In genomic region chr6:68108243-68108835, GRCh38 we compare ENCODE assay signal across 13 cellular contexts.
DNase-seq lines count a peak whose midpoint lies in the region; ATAC-seq and TF ChIP-seq lines count a peak whose summit lies in the region.
"Had no signal": no experiment of that assay in that cellular context is flagged by ENCODE, and none has a peak within 500 bp of the region (broad histone marks: within the 10 kb centered on the region; RNA-seq: fewer than 3 reads in every experiment).

No MANE protein-coding gene starts in this region.

- CTCF ChIA-PET in AG04449 (lab: Yijun Ruan, JAX), result interaction anchor here (0.8 kb wide), 1 partner anchor 9 kb away, joined by 3 read pairs; no protein-coding TSS in a partner anchor
- CTCF ChIA-PET in WTC11 (lab: Charles Lee), result no interaction called here

- DNase-seq in AG04449 (ENCODE audit: low read depth, low spot score) (peak; percentile 41), WTC11 (ENCODE audit: low spot score) (no peak), cerebellar cortex (ENCODE audit: low spot score) (no peak), NCI-H446 treated with DMSO at 0.1 percent for 48 hours (lab: John Stamatoyannopoulos, UW) (no peak), coronary artery (ENCODE audit: low spot score) (no peak)
- no peak for DNase-seq in stimulated activated CD4-positive, alpha-beta T cell treated with anti-CD3 and anti-CD28 coated beads, Interleukin-4, amount 100 ng/mL, for 24 hours
- DNase-seq: activated CD4-positive, alpha-beta T cell treated with anti-CD3 and anti-CD28 coated beads, Interleukin-2, amount 10 ng/mL, durations not matched to agents 24 days and 14 days; naive thymus-derived CD8-positive, alpha-beta T cell; stimulated activated CD4-positive, alpha-beta T cell treated with anti-CD3 and anti-CD28 coated beads, Interleukin-4, amount 100 ng/mL, for 1 hour had no signal

- ATAC-seq in GM21515 (IDR thresholded peaks at IDR 0.05; ENCODE audit: unreplicated experiment) (peak; percentile 81), HG03280 (IDR thresholded peaks at IDR 0.05; ENCODE audit: unreplicated experiment) (peak; percentile 81), WTC11 (no peak)
- ATAC-seq: naive thymus-derived CD8-positive, alpha-beta T cell had no signal

- no peak overlapping the region for H3K27ac ChIP-seq in coronary artery
- H3K27ac ChIP-seq: vagina had no signal

- H3K27ac Mint-ChIP-seq in WTC11, result peak overlapping the region; percentile 73; the same call in 1 of the 2 replicates
- H3K27ac Mint-ChIP-seq: activated CD4-positive, alpha-beta T cell treated with anti-CD3 and anti-CD28 coated beads, Interleukin-2, amount 10 ng/mL, durations not matched to agents 24 days and 14 days; naive thymus-derived CD8-positive, alpha-beta T cell had no signal

- H3K4me1 Mint-ChIP-seq in WTC11, result peaks cover 4% of the 10 kb centered on the region
- H3K4me1 Mint-ChIP-seq: activated CD4-positive, alpha-beta T cell treated with anti-CD3 and anti-CD28 coated beads, Interleukin-2, amount 10 ng/mL, durations not matched to agents 24 days and 14 days; brain; naive thymus-derived CD8-positive, alpha-beta T cell had no signal

- TF ChIP-seq CTCF in AG04449 (IDR thresholded peaks at IDR 0.05; ENCODE audit: insufficient read depth, low read length, missing control alignments), result no peak
- no peak for TF ChIP-seq CTCF in WTC11 (IDR thresholded peaks at IDR 0.05)
- no peak for TF ChIP-seq CTCF in coronary artery (IDR thresholded peaks at IDR 0.05)

- no peak overlapping the region for H3K4me3 Mint-ChIP-seq in WTC11
- H3K4me3 Mint-ChIP-seq: activated CD4-positive, alpha-beta T cell treated with anti-CD3 and anti-CD28 coated beads, Interleukin-2, amount 10 ng/mL, durations not matched to agents 24 days and 14 days; brain; naive thymus-derived CD8-positive, alpha-beta T cell had no signal

- H3K36me3 Mint-ChIP-seq in WTC11, result no peaks in the 10 kb centered on the region
- H3K36me3 Mint-ChIP-seq: brain; naive thymus-derived CD8-positive, alpha-beta T cell had no signal

- H3K27me3 Mint-ChIP-seq in WTC11 (ENCODE audit: low read depth), result no peaks in the 10 kb centered on the region
- H3K27me3 Mint-ChIP-seq: activated CD4-positive, alpha-beta T cell treated with anti-CD3 and anti-CD28 coated beads, Interleukin-2, amount 10 ng/mL, durations not matched to agents 24 days and 14 days; brain; naive thymus-derived CD8-positive, alpha-beta T cell had no signal

- H3K9me3 Mint-ChIP-seq in WTC11, result 0 out of 2 replicates have a peak, but pooled peaks cover 4% of the 10 kb centered on the region
- H3K9me3 Mint-ChIP-seq: activated CD4-positive, alpha-beta T cell treated with anti-CD3 and anti-CD28 coated beads, Interleukin-2, amount 10 ng/mL, durations not matched to agents 24 days and 14 days; brain had no signal

- no peak overlapping the region for H3K4me3 ChIP-seq in AG04449 (ENCODE audit: low read depth, low read length)
- no peak overlapping the region for H3K4me3 ChIP-seq in coronary artery
- H3K4me3 ChIP-seq: vagina had no signal

- POLR2A ChIA-PET in AG04449 (lab: Yijun Ruan, JAX), result no interaction called here
- POLR2A ChIA-PET in WTC11 (lab: Charles Lee), result no interaction called here

TF ChIP-seq in WTC11, 78 proteins besides CTCF, POLR2A, EP300 and RAD21:
- TF ChIP-seq NR1H2 (CRISPR knock-in tag; IDR thresholded peaks at IDR 0.05) (no peak), ZNF219 (CRISPR knock-in tag; IDR thresholded peaks at IDR 0.05; ENCODE audit: borderline replicate concordance) (no peak), ZNF416 (CRISPR knock-in tag; IDR thresholded peaks at IDR 0.05) (no peak), E2F1 (CRISPR knock-in tag; IDR thresholded peaks at IDR 0.05) (no peak)
